Comparison of ENCODE assay signal across 8 cellular contexts in the genomic region with DNA sequence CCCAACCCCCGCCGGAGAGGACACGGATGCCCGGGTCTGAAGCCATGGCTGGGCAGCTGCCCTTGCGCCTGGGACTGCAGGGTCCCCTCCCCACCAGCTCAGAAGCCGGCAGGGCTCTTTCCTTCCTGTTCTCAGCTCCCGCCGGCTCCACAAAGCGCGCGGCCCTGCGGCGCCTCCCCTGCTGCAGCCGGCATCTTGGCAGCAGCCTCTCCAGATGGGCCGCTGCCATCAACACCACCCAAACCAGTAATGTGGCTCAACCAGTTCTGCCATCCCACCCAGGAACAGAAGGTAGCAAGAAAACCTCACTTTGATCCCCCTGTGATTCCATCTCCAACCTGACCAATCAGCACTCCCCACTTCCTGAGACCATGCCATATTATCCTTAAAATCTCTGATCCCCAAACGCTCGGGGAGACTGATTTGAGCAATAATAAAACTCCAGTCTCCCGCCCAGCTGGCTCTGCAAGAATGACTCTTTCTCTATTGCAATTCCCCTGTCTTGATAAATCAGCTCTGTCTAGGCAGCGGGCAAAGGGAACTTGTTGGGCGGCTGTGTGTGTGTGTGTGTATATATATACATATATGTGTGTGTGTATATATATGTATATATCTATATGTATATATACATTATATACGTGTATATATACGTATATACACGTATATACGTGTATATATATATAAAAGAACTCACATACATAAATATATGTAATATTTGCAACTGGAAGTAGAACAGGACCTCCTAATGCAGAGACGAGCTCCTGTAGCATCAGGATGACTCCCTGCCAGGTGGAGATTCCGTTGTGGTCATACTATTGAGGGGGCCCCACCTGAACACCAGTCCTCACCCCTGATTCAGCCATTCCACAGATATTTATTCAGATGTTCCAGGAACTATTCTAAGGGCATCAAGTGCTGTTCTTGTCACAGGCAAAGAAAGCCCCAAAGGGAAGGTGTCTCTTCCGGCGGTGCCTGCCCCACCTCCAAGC.
A peak's percentile ranks its signal among the peaks of the same experiment; 100 is the strongest.
DNase-seq lines count a peak whose midpoint lies in the region; ATAC-seq and TF ChIP-seq lines count a peak whose summit lies in the region.
"Not testable (repeated sequence)": the region's sequence is repeated elsewhere in the genome, so short reads cannot be mapped to it uniquely, and the experiment has no call there.

No MANE protein-coding gene starts in this region.

- in situ Hi-C loops in transverse colon (cut with MboI; ENCODE audit: low pct_ligation_motif_present in 1 of 4, low pct_unique_long_range_greater_than_20kb in 1 of 4, low sequenced_read_pairs in 3 of 4) = not testable (repeated sequence)

- not testable (repeated sequence) for H3K9ac ChIP-seq in HUES6 (ENCODE audit: low read length)

- TF ChIP-seq POLR2A in right lobe of liver (IDR thresholded peaks at IDR 0.05); transverse colon (IDR thresholded peaks at IDR 0.05): not testable (repeated sequence)

- peaks cover 55% of the 10 kb centered on the region for H3K27me3 Mint-ChIP-seq in activated CD4-positive, alpha-beta T cell treated with anti-CD3 and anti-CD28 coated beads, Interleukin-2, amount 10 ng/mL, durations not matched to agents 24 days and 14 days

- intact Hi-C loops in activated CD4-positive, alpha-beta T cell treated with anti-CD3 and anti-CD28 coated beads, Interleukin-2, amount 10 ng/mL, durations not matched to agents 24 days and 14 days (cut with micrococcal nuclease); Right ventricle myocardium superior (cut with DNase I); right lobe of liver (cut with DNase I); posterior cingulate gyrus (cut with DNase I); transverse colon (cut with DNase I; ENCODE audit: low total_unique reads): not testable (repeated sequence)

- DNase-seq in EL = peak; percentile 18
- peak; percentile 65 for DNase-seq in activated CD4-positive, alpha-beta T cell treated with anti-CD3 and anti-CD28 coated beads, Interleukin-2, amount 10 ng/mL, durations not matched to agents 24 days and 14 days
- DNase-seq in coronary artery (ENCODE audit: low spot score) = not testable (repeated sequence)
- DNase-seq in Right ventricle myocardium superior = peak; percentile 76
- peak in 2 of 3 donors; percentile 50 to 66 for DNase-seq in right lobe of liver
- peak; percentile 62 to 97 (median 74) for DNase-seq in posterior cingulate gyrus
- DNase-seq in transverse colon = peak; percentile 32

- peak overlapping the region; percentile 10 for H3K4me3 Mint-ChIP-seq in activated CD4-positive, alpha-beta T cell treated with anti-CD3 and anti-CD28 coated beads, Interleukin-2, amount 10 ng/mL, durations not matched to agents 24 days and 14 days

- not testable (repeated sequence) for H3K9me3 Mint-ChIP-seq in activated CD4-positive, alpha-beta T cell treated with anti-CD3 and anti-CD28 coated beads, Interleukin-2, amount 10 ng/mL, durations not matched to agents 24 days and 14 days

- not testable (repeated sequence) for TF ChIP-seq CTCF in coronary artery (IDR thresholded peaks at IDR 0.05); right lobe of liver (IDR thresholded peaks at IDR 0.05); transverse colon (IDR thresholded peaks at IDR 0.05)

- not testable (repeated sequence) for H3K4me1 Mint-ChIP-seq in activated CD4-positive, alpha-beta T cell treated with anti-CD3 and anti-CD28 coated beads, Interleukin-2, amount 10 ng/mL, durations not matched to agents 24 days and 14 days

- ATAC-seq in Right ventricle myocardium superior (ENCODE audit: poor library complexity) (peak; percentile 73), right lobe of liver (peak; percentile 33 to 62 (median 48))

- not testable (repeated sequence) for TF ChIP-seq EP300 in transverse colon (IDR thresholded peaks at IDR 0.05; ENCODE audit: low read depth)

- H3K27me3 ChIP-seq in HUES6 (ENCODE audit: control insufficient read depth, insufficient read depth, low read length) (peaks cover 83% of the 10 kb centered on the region), transverse colon (peaks cover 50% of the 10 kb centered on the region)
- not testable (repeated sequence) for H3K27me3 ChIP-seq in right lobe of liver

- not testable (repeated sequence) for H3K27ac Mint-ChIP-seq in activated CD4-positive, alpha-beta T cell treated with anti-CD3 and anti-CD28 coated beads, Interleukin-2, amount 10 ng/mL, durations not matched to agents 24 days and 14 days

- 14% methylated on average over 28 of the region's 28 CpGs for WGBS in right lobe of liver (ENCODE audit: insufficient coverage, low coverage, low lambda C conversion rate, missing lambda C conversion rate)
- WGBS in transverse colon (ENCODE audit: low coverage in 1 of 2), 2 donors = 22 to 28% methylated on average over 19 to 28 of the region's 28 CpGs

- H3K27ac ChIP-seq in HUES6 (ENCODE audit: low read depth, low read length); coronary artery; right lobe of liver; transverse colon: not testable (repeated sequence)

- peak overlapping the region; percentile 65 for H3K4me3 ChIP-seq in HUES6 (ENCODE audit: low read depth, low read length)
- peak overlapping the region; percentile 50 for H3K4me3 ChIP-seq in coronary artery
- H3K4me3 ChIP-seq in right lobe of liver = not testable (repeated sequence)
- H3K4me3 ChIP-seq in transverse colon = peak overlapping the region in 1 of 4 donors; percentile 14

- H3K36me3 Mint-ChIP-seq in activated CD4-positive, alpha-beta T cell treated with anti-CD3 and anti-CD28 coated beads, Interleukin-2, amount 10 ng/mL, durations not matched to agents 24 days and 14 days (ENCODE audit: low read depth) = not testable (repeated sequence)

- not testable (repeated sequence) for H3K36me3 ChIP-seq in HUES6 (ENCODE audit: control insufficient read depth, insufficient read depth, low read length); right lobe of liver; transverse colon

- H3K9me3 ChIP-seq in HUES6 (ENCODE audit: control insufficient read depth, insufficient read depth, low read depth, low read length); right lobe of liver; transverse colon: not testable (repeated sequence)

- H3K4me1 ChIP-seq in HUES6 (ENCODE audit: control insufficient read depth, insufficient read depth, low read length); right lobe of liver; transverse colon: not testable (repeated sequence)
